In genomic region chr6:116881236-116881635, GRCh38 we compare ENCODE assay signal across 14 cellular contexts. TPM values are rescaled to one million over a fixed set of nuclear protein-coding genes. Genes with fewer than 3 reads are reported as not detected.
DNase-seq lines count a peak whose midpoint lies in the region; TF ChIP-seq lines count a peak whose summit lies in the region.
"Had no signal": no experiment of that assay in that cellular context is flagged by ENCODE, and none has a peak within 500 bp of the region (broad histone marks: within the 10 kb centered on the region; RNA-seq: fewer than 3 reads in every experiment).

No MANE protein-coding gene starts in this region.

- H3K18ac ChIP-seq in H9 (ENCODE audit: insufficient read length, low read depth, low read length), result no peak overlapping the region

- no peak overlapping the region for H3K23ac ChIP-seq in H9 (ENCODE audit: insufficient read length, low read depth, low read length)

- H3K79me1 ChIP-seq in H9 (ENCODE audit: insufficient read depth, low read depth, low read length, poor library complexity, severe bottlenecking), result no peaks in the 10 kb centered on the region

- no peaks in the 10 kb centered on the region for H3K4me1 ChIP-seq in H9 (ENCODE audit: insufficient read depth, low read length)
- H3K4me1 ChIP-seq in OCI-LY3 (ENCODE audit: low read length), result no peaks in the 10 kb centered on the region

- H4K5ac ChIP-seq in H9 (ENCODE audit: insufficient read length, low read depth, low read length), result no peak overlapping the region

- H3K27ac ChIP-seq in H9 (ENCODE audit: insufficient read length, low read depth, low read length) (no peak overlapping the region), OCI-LY3 (ENCODE audit: low read length) (no peak overlapping the region)

- H4K20me1 ChIP-seq in H9 (ENCODE audit: control insufficient read depth, insufficient read depth, insufficient read length) (no peaks in the 10 kb centered on the region), OCI-LY3 (ENCODE audit: insufficient read depth, low read length) (no peaks in the 10 kb centered on the region)

- H3K36me3 ChIP-seq in OCI-LY3 (replicated peaks; ENCODE audit: low read depth, low read length), result no peaks in the 10 kb centered on the region

- peaks cover 10 to 11% of the 10 kb centered on the region in 2 experiments for H3K4me1 Mint-ChIP-seq in H9

- no peaks in the 10 kb centered on the region; a peak in 1 of 5 replicates for H3K9me3 Mint-ChIP-seq in H9
- H3K9me3 Mint-ChIP-seq: naive thymus-derived CD8-positive, alpha-beta T cell had no signal

- H4K8ac ChIP-seq in H9 (replicated peaks; ENCODE audit: insufficient read length, low read depth, low read length), result no peak overlapping the region

- TF ChIP-seq CTCF in H9 (conservative IDR thresholded peaks at IDR 0.05) (peak; percentile 32; the same call in 2 of the 3 replicates), OCI-LY3 (IDR thresholded peaks at IDR 0.05; ENCODE audit: low read depth, low read length) (peak; percentile 38), epithelial cell of proximal tubule (conservative IDR thresholded peaks at IDR 0.05; ENCODE audit: low read depth, low read length) (peak; percentile 47)

- H3K9ac ChIP-seq in H9 (ENCODE audit: extremely low read depth, insufficient read length, low read length), result no peak overlapping the region
- H3K9ac ChIP-seq in OCI-LY3 (ENCODE audit: low read length), result no peak overlapping the region

- no peak overlapping the region for H3K4me3 Mint-ChIP-seq in H9
- H3K4me3 Mint-ChIP-seq: naive thymus-derived CD8-positive, alpha-beta T cell had no signal

- H4K91ac ChIP-seq in H9 (ENCODE audit: insufficient read length, low read depth, low read length), result no peak overlapping the region

- H3K4me2 ChIP-seq in H9 (ENCODE audit: insufficient read depth, insufficient read length, low read length) (no peak overlapping the region), OCI-LY3 (ENCODE audit: low read length) (no peak overlapping the region)

- H3K27me3 Mint-ChIP-seq in H9 (ENCODE audit: low read depth), result peaks cover 19% of the 10 kb centered on the region

- H2BK15ac ChIP-seq in H9 (ENCODE audit: low read depth, low read length), result no peak overlapping the region

- no peak overlapping the region for H3T11ph ChIP-seq in H9 (ENCODE audit: low read length)

- H3K4ac ChIP-seq in H9 (ENCODE audit: low read depth, low read length), result no peak overlapping the region

- H3K9me3 ChIP-seq in H9 (ENCODE audit: control insufficient read depth, low read depth, low read length), result no peaks in the 10 kb centered on the region
- no peaks in the 10 kb centered on the region for H3K9me3 ChIP-seq in OCI-LY3 (ENCODE audit: insufficient read depth, low read length)

- H3K27ac Mint-ChIP-seq in H9, result no peak overlapping the region
- H3K27ac Mint-ChIP-seq: naive thymus-derived CD8-positive, alpha-beta T cell had no signal

- no peak overlapping the region for H2BK12ac ChIP-seq in H9 (ENCODE audit: insufficient read length, low read depth, low read length)

- H2BK120ac ChIP-seq in H9 (ENCODE audit: low read depth, low read length, poor library complexity, severe bottlenecking), result no peak overlapping the region

- no peak overlapping the region for H3K56ac ChIP-seq in H9 (ENCODE audit: insufficient read length, low read depth, low read length)

- H3K4me3 ChIP-seq in OCI-LY3 (ENCODE audit: low read length) (no peak overlapping the region), epithelial cell of proximal tubule (ENCODE audit: low read depth, low read length) (no peak overlapping the region)

- no peak overlapping the region for H2BK20ac ChIP-seq in H9 (ENCODE audit: low read depth, low read length, poor library complexity, severe bottlenecking)

- intact Hi-C loops in head of caudate nucleus (cut with DNase I), result no loop called here

- H3K14ac ChIP-seq in H9 (ENCODE audit: insufficient read depth, low read length), result no peak overlapping the region

- peaks cover 6% of the 10 kb centered on the region for H3K27me3 ChIP-seq in H9 (ENCODE audit: insufficient read depth, low read length)
- H3K27me3 ChIP-seq in OCI-LY3 (ENCODE audit: low read depth, low read length), result no peaks in the 10 kb centered on the region

- no peak overlapping the region for H2AK5ac ChIP-seq in H9 (ENCODE audit: insufficient read length, low read length)

- H3K23me2 ChIP-seq in H9 (ENCODE audit: insufficient read length, low read depth, low read length, poor library complexity, severe bottlenecking), result peaks cover 12% of the 10 kb centered on the region

- DNase-seq in H9 (no peak), epithelial cell of proximal tubule (ENCODE audit: low read depth) (no peak), pons (ENCODE audit: low spot score) (peak; percentile 6), NCI-H510A (lab: John Stamatoyannopoulos, UW) (no peak), head of caudate nucleus (no peak), T1000 (lab: John Stamatoyannopoulos, UW) (no peak)
- DNase-seq: activated CD4-positive, alpha-beta T cell treated with anti-CD3 and anti-CD28 coated beads for 48 hours; COR-L47; Karpas-422; naive thymus-derived CD8-positive, alpha-beta T cell; T-helper 1 cell had no signal

- no peaks in the 10 kb centered on the region for H3K36me3 Mint-ChIP-seq in H9 (ENCODE audit: insufficient read depth in 1 of 3, low read depth in 3 of 3)

- H2BK5ac ChIP-seq in H9 (ENCODE audit: insufficient read length, low read length), result no peak overlapping the region

- H2AFZ ChIP-seq in H9 (ENCODE audit: low read length) (no peak overlapping the region), OCI-LY3 (ENCODE audit: low read depth, low read length) (no peak overlapping the region)

- H3K79me2 ChIP-seq in H9 (ENCODE audit: insufficient read depth, low read length) (no peaks in the 10 kb centered on the region), OCI-LY3 (ENCODE audit: low read length) (no peaks in the 10 kb centered on the region)

RNA-seq across cellular contexts. Expression of gene RFX6, which starts 4.2 kb away (rescaled TPM):
- total RNA-seq in H9 (2021) (not detected in 2 replicates), epithelial cell of proximal tubule (not detected in 2 replicates)
- total RNA-seq: naive thymus-derived CD8-positive, alpha-beta T cell; skeletal muscle tissue; subcutaneous adipose tissue had no signal

RNA-seq across cellular contexts. Expression of gene GPRC6A, which starts 52.4 kb away (rescaled TPM):
- total RNA-seq in H9 (2021), result not detected in 2 replicates
- not detected in 2 replicates for total RNA-seq in epithelial cell of proximal tubule
- total RNA-seq: naive thymus-derived CD8-positive, alpha-beta T cell; skeletal muscle tissue; subcutaneous adipose tissue had no signal
